22 cellular contexts compared by ENCODE assay signal in genomic region chr11:11709447-11710239, GRCh38.
"Had no signal": no experiment of that assay in that cellular context is flagged by ENCODE, and none has a peak within 500 bp of the region (broad histone marks: within the 10 kb centered on the region; RNA-seq: fewer than 3 reads in every experiment).

No MANE protein-coding gene starts in this region.

- DNase-seq: activated CD4-positive, alpha-beta T cell treated with anti-CD3 and anti-CD28 coated beads, Interleukin-2, amount 50 U/mL, for 1 hour; activated CD8-positive, alpha-beta T cell treated with anti-CD3 and anti-CD28 coated beads, Interleukin-2, amount 10 ng/mL, durations not matched to agents 7 days and 5 days; activated naive CD4-positive, alpha-beta T cell; activated T-cell treated with anti-CD3 and anti-CD28 coated beads, Interleukin-2, amount 50 U/mL, for 1 hour; adrenal gland; brain microvascular endothelial cell; colonic mucosa; dorsolateral prefrontal cortex; effector memory CD8-positive, alpha-beta T cell; left ventricle myocardium superior; mesenchymal stem cell; nephron progenitor cell; right lobe of liver; stimulated activated CD4-positive, alpha-beta T cell treated with anti-CD3 and anti-CD28 coated beads, Interleukin-1b, Interleukin-23, amount 100 ng/mL, for 48 hours; stimulated activated naive CD8-positive, alpha-beta T cell treated with anti-CD3 and anti-CD28 coated beads, Interleukin-15, amount 100 ng/mL, for 72 hours; tibial artery had no signal

- FAIRE-seq: endothelial cell of umbilical vein had no signal

- ATAC-seq: activated CD4-positive, CD25-positive, alpha-beta regulatory T cell treated with anti-CD3 and anti-CD28 coated beads, Interleukin-2, amount 50 U/mL, for 24 hours; activated CD8-positive, alpha-beta T cell treated with anti-CD3 and anti-CD28 coated beads, Interleukin-2, amount 10 ng/mL, durations not matched to agents 7 days and 5 days; effector memory CD8-positive, alpha-beta T cell; left ventricle myocardium superior; right lobe of liver; stimulated activated naive CD8-positive, alpha-beta T cell treated with anti-CD3 and anti-CD28 coated beads, Interleukin-15, amount 100 ng/mL, for 72 hours had no signal

- H3K27ac ChIP-seq: adrenal gland, ascending aorta, brain microvascular endothelial cell, colonic mucosa, dorsolateral prefrontal cortex, parathyroid adenoma, right lobe of liver, skin epidermis, tibial artery, VCaP had no signal
